ENCODE assay signal across 8 cellular contexts in genomic region chr11:47176328-47177228, GRCh38. TPM values are rescaled to one million over a fixed set of nuclear protein-coding genes. Genes with fewer than 3 reads are reported as not detected.
A peak's percentile ranks its signal among the peaks of the same experiment; 100 is the strongest.
DNase-seq lines count a peak whose midpoint lies in the region; ATAC-seq, FAIRE-seq and TF ChIP-seq lines count a peak whose summit lies in the region.

TSS of gene ARFGAP2 (minus strand) at chr11:47176879. CDS start at chr11:47176853, 26 bp downstream.

- no peaks in the 10 kb centered on the region for H3K27me3 Mint-ChIP-seq in activated CD4-positive, alpha-beta T cell treated with anti-CD3 and anti-CD28 coated beads for 36 hours
- no peaks in the 10 kb centered on the region for H3K27me3 Mint-ChIP-seq in chondrocyte (ENCODE audit: low read depth)

- H3K9me3 Mint-ChIP-seq in activated CD4-positive, alpha-beta T cell treated with anti-CD3 and anti-CD28 coated beads for 36 hours (ENCODE audit: low read depth) = no peaks in the 10 kb centered on the region
- no peaks in the 10 kb centered on the region for H3K9me3 Mint-ChIP-seq in chondrocyte (ENCODE audit: low read depth)

- ATAC-seq in HG03442 (IDR thresholded peaks at IDR 0.05; ENCODE audit: unreplicated experiment) = peak; percentile 87
- ATAC-seq in activated CD4-positive, alpha-beta T cell treated with anti-CD3 and anti-CD28 coated beads for 36 hours = peak; percentile 95

- no peak for FAIRE-seq in GM19239 (lab: Jason Lieb, UNC)

- H3K27me3 ChIP-seq in BJ (ENCODE audit: control insufficient read depth, insufficient read depth, low read length) = no peaks in the 10 kb centered on the region

- H3K36me3 Mint-ChIP-seq in activated CD4-positive, alpha-beta T cell treated with anti-CD3 and anti-CD28 coated beads for 36 hours (ENCODE audit: low read depth) = peaks cover 8% of the 10 kb centered on the region
- peaks cover 16% of the 10 kb centered on the region for H3K36me3 Mint-ChIP-seq in chondrocyte (ENCODE audit: low read depth)

- TF ChIP-seq CTCF in BJ (IDR thresholded peaks at IDR 0.05; ENCODE audit: insufficient read depth, low read depth, low read length) (no peak), chondrocyte (IDR thresholded peaks at IDR 0.05) (no peak)

- POLR2A ChIA-PET in BJ (lab: Charles Lee) = interaction anchor here (0.6 kb wide), 1 partner anchor 81 kb away, joined by 3 read pairs; no protein-coding TSS in a partner anchor
- POLR2A ChIA-PET in activated CD4-positive, alpha-beta T cell treated with anti-CD3 and anti-CD28 coated beads for 36 hours (lab: Charles Lee) = interaction anchor here (1.0 to 1.5 kb wide), 2 partner anchors 8 to 38 kb away, joined by 4 to 6 read pairs; partner anchors contain the start of gene DDB2

- peak within 1 kb of the TSS; percentile 98 for H3K27ac Mint-ChIP-seq in activated CD4-positive, alpha-beta T cell treated with anti-CD3 and anti-CD28 coated beads for 36 hours
- peak within 1 kb of the TSS; percentile 100 for H3K27ac Mint-ChIP-seq in chondrocyte (ENCODE audit: unreplicated experiment)

- peak within 1 kb of the TSS; percentile 96 for H3K4me3 Mint-ChIP-seq in activated CD4-positive, alpha-beta T cell treated with anti-CD3 and anti-CD28 coated beads for 36 hours
- peak within 1 kb of the TSS; percentile 96 for H3K4me3 Mint-ChIP-seq in chondrocyte (ENCODE audit: unreplicated experiment)

- H3K36me3 ChIP-seq in BJ (ENCODE audit: control insufficient read depth, insufficient read depth, low read length) = peaks cover 25% of the 10 kb centered on the region

- intact Hi-C loops in activated CD4-positive, alpha-beta T cell treated with anti-CD3 and anti-CD28 coated beads for 36 hours (cut with DNase I, micrococcal nuclease) = loop anchor here (1.0 to 5.0 kb wide), 21 partner anchors 10 to 1259 kb away; partner anchors contain the start of genes ACP2 (in 2 of the 2), ARHGAP1 (in 2 of the 2), DDB2 (in 2 of the 2) and FNBP4 (in 2 of the 2)

- CTCF ChIA-PET in BJ (lab: Yijun Ruan, JAX) = interaction anchor here (0.6 to 5.5 kb wide), 13 partner anchors 14 to 178 kb away, joined by 3 to 55 read pairs (median 4); partner anchors contain the start of genes DDB2 and NR1H3
- CTCF ChIA-PET in activated CD4-positive, alpha-beta T cell treated with anti-CD3 and anti-CD28 coated beads for 36 hours (lab: Charles Lee) = interaction anchor here (0.6 to 3.5 kb wide), 4 partner anchors 11 to 234 kb away, joined by 3 to 19 read pairs (median 4); partner anchors contain the start of gene PACSIN3

- peak within 1 kb of the TSS; percentile 88 for H3K4me3 ChIP-seq in BJ (ENCODE audit: low read depth, low read length)

- DNase-seq in BJ (ENCODE audit: low read depth) (peak; percentile 76), GM19239 (ENCODE audit: insufficient read length, low spot score) (peak; percentile 99), NCI-H510A treated with DMSO at 0.1 percent for 48 hours (lab: John Stamatoyannopoulos, UW) (peak; percentile 7), chondrocyte (ENCODE audit: low spot score) (peak; percentile 98), kidney tubule cell (ENCODE audit: low spot score) (peak; percentile 96)
- peak; percentile 98 for DNase-seq in activated CD4-positive, alpha-beta T cell treated with anti-CD3 and anti-CD28 coated beads for 36 hours
- peak; percentile 89 to 92 for DNase-seq in stimulated activated CD4-positive, alpha-beta T cell treated with anti-CD3 and anti-CD28 coated beads, Interleukin-1b, Interleukin-23, amount 100 ng/mL, for 1 hour (ENCODE audit: low read depth in 2 of 2)

- peaks cover 34% of the 10 kb centered on the region for H3K4me1 Mint-ChIP-seq in activated CD4-positive, alpha-beta T cell treated with anti-CD3 and anti-CD28 coated beads for 36 hours
- H3K4me1 Mint-ChIP-seq in chondrocyte (ENCODE audit: low read depth) = peaks cover 26% of the 10 kb centered on the region

RNA-seq across cellular contexts. Expression of gene ARFGAP2, which starts in this region (rescaled TPM):
- polyA plus RNA-seq in BJ (2011; rRNA removed) = 44.8 and 58.1 TPM in 2 replicates
- 48.9 and 64.0 TPM in 2 replicates for polyA minus RNA-seq in BJ (2011; rRNA and poly(A)+ RNA removed)
- 10 to 100 TPM; 74.9 to 76.5 TPM for total RNA-seq in activated CD4-positive, alpha-beta T cell treated with anti-CD3 and anti-CD28 coated beads for 36 hours
- 48.4 to 55.6 TPM (median 51.1 TPM) in 3 replicates for total RNA-seq in chondrocyte

Comparison
In these comparisons a context has a peak if more than half of its experiments do, and no peak if none do; other contexts are left out.
1. Peak in every context shown above with its lines: DNase-seq, ATAC-seq and H3K4me3 ChIP-seq.
2. DNase-seq: peak in every context shown above with its lines; median percentile 99 in GM19239; 98 in activated CD4-positive, alpha-beta T cell treated with anti-CD3 and anti-CD28 coated beads for 36 hours; 98 in chondrocyte; 96 in kidney tubule cell; 90 in stimulated activated CD4-positive, alpha-beta T cell treated with anti-CD3 and anti-CD28 coated beads, Interleukin-1b, Interleukin-23, amount 100 ng/mL, for 1 hour; 76 in BJ; 7 in NCI-H510A treated with DMSO at 0.1 percent for 48 hours.